In genomic region chr2:157439792-157440186, GRCh38 we compare ENCODE assay signal across 9 cellular contexts. TPM values are rescaled to one million over a fixed set of nuclear protein-coding genes. Genes with fewer than 3 reads are reported as not detected.
A peak's percentile ranks its signal among the peaks of the same experiment; 100 is the strongest.
DNase-seq lines count a peak whose midpoint lies in the region; ATAC-seq and TF ChIP-seq lines count a peak whose summit lies in the region.
"Had no signal": no experiment of that assay in that cellular context is flagged by ENCODE, and none has a peak within 500 bp of the region (broad histone marks: within the 10 kb centered on the region; RNA-seq: fewer than 3 reads in every experiment).

No MANE protein-coding gene starts in this region.

- H3K9me3 Mint-ChIP-seq in nephron = no peaks in the 10 kb centered on the region

- H3K27me3 Mint-ChIP-seq in nephron (ENCODE audit: low read depth) = peaks cover 4% of the 10 kb centered on the region

- TF ChIP-seq CTCF in nephron (IDR thresholded peaks at IDR 0.05; ENCODE audit: unreplicated experiment in 3 of 3) (no peak), foreskin keratinocyte (conservative IDR thresholded peaks at IDR 0.05) (no peak)

- H3K27me3 ChIP-seq in foreskin keratinocyte = peaks cover 19% of the 10 kb centered on the region

- ATAC-seq in HG03064 (IDR thresholded peaks at IDR 0.05; ENCODE audit: low read depth, unreplicated experiment) (peak; percentile 31), foreskin keratinocyte (no peak)

- H3K27ac Mint-ChIP-seq in nephron = peak overlapping the region; percentile 77 to 92 (median 81)

- DNase-seq in activated CD4-positive, alpha-beta T cell treated with anti-CD3 and anti-CD28 coated beads for 4 hours = peak; percentile 50 to 56
- no peak for DNase-seq in activated CD4-positive, alpha-beta T cell treated with anti-CD3 and anti-CD28 coated beads, Interleukin-2, amount 50 U/mL, for 1 hour
- peak; percentile 16 for DNase-seq in UCSD-AML1 (lab: John Stamatoyannopoulos, UW; ENCODE audit: unreplicated experiment)
- DNase-seq in A172 (ENCODE audit: low spot score) = no peak
- DNase-seq in foreskin keratinocyte = no peak
- DNase-seq in NK-92 (lab: John Stamatoyannopoulos, UW; ENCODE audit: unreplicated experiment) = no peak

- peak overlapping the region in 1 of 3 experiments; percentile 5 for H3K4me3 Mint-ChIP-seq in nephron

- H3K4me1 ChIP-seq in foreskin keratinocyte = no peaks in the 10 kb centered on the region

- no peaks in the 10 kb centered on the region for H3K36me3 Mint-ChIP-seq in nephron (ENCODE audit: low read depth)

- H3K4me1 Mint-ChIP-seq in nephron = peaks cover 53% of the 10 kb centered on the region

- H3K27ac ChIP-seq in foreskin keratinocyte = no peak overlapping the region

RNA-seq across cellular contexts. Expression of gene CYTIP, which starts 4.1 kb away (rescaled TPM):
- not detected in 2 replicates for total RNA-seq in A172 (2014; rRNA removed; shearing (Covaris generic))
- not detected in 2 replicates for total RNA-seq in foreskin keratinocyte
- polyA plus RNA-seq in foreskin keratinocyte = not detected in 2 replicates
- total RNA-seq: SK-MEL-5 had no signal

Comparison
In these comparisons a context has a peak if more than half of its experiments do, and no peak if none do; other contexts are left out.
1. DNase-seq: peak in activated CD4-positive, alpha-beta T cell treated with anti-CD3 and anti-CD28 coated beads for 4 hours (2 of 2) and UCSD-AML1 (single experiment); none in activated CD4-positive, alpha-beta T cell treated with anti-CD3 and anti-CD28 coated beads, Interleukin-2, amount 50 U/mL, for 1 hour (single experiment), A172 (single experiment), foreskin keratinocyte (0 of 2) and NK-92 (single experiment).